ENCODE assay signal across 8 cellular contexts in genomic region chr9:121201738-121202533, GRCh38. TPM values are rescaled to one million over a fixed set of nuclear protein-coding genes. Genes with fewer than 3 reads are reported as not detected.
DNase-seq lines count a peak whose midpoint lies in the region; ATAC-seq and TF ChIP-seq lines count a peak whose summit lies in the region.

RAB14 (minus strand) TSS chr9:121201869; CDS start chr9:121193412, 8,457 bp downstream.

- H3K27ac ChIP-seq in parathyroid adenoma = peak within 1 kb of the TSS; percentile 80
- peak within 1 kb of the TSS; percentile 91 to 96 (median 93) for H3K27ac ChIP-seq in tibial nerve

- peaks cover 14% of the 10 kb centered on the region for H3K36me3 Mint-ChIP-seq in activated naive CD8-positive, alpha-beta T cell treated with anti-CD3 and anti-CD28 coated beads, Interleukin-2, amount 50 U/mL, for 24 hours (ENCODE audit: low read depth)

- H3K4me1 Mint-ChIP-seq in activated naive CD8-positive, alpha-beta T cell treated with anti-CD3 and anti-CD28 coated beads, Interleukin-2, amount 50 U/mL, for 24 hours = peaks cover 51% of the 10 kb centered on the region

- no peaks in the 10 kb centered on the region for H3K9me3 Mint-ChIP-seq in activated naive CD8-positive, alpha-beta T cell treated with anti-CD3 and anti-CD28 coated beads, Interleukin-2, amount 50 U/mL, for 24 hours

- no peaks in the 10 kb centered on the region for H3K27me3 ChIP-seq in parathyroid adenoma (ENCODE audit: control insufficient read depth, insufficient read depth, low read length)
- H3K27me3 ChIP-seq in tibial nerve = no peaks in the 10 kb centered on the region

- H3K79me2 ChIP-seq in parathyroid adenoma = peaks cover 29% of the 10 kb centered on the region

- H3K9me3 ChIP-seq in parathyroid adenoma (ENCODE audit: control insufficient read depth, low read length) = no peaks in the 10 kb centered on the region
- H3K9me3 ChIP-seq in tibial nerve = no peaks in the 10 kb centered on the region

- DNase-seq in NCI-H1417 treated with DMSO at 0.1 percent for 48 hours (lab: John Stamatoyannopoulos, UW) (peak; percentile 98), SW480 (ENCODE audit: low spot score) (peak; percentile 98), Right ventricle myocardium superior (peak; percentile 100), tibial nerve (ENCODE audit: low spot score in 2 of 2) (peak; percentile 99 to 100)
- peak; percentile 100 for DNase-seq in activated naive CD8-positive, alpha-beta T cell treated with anti-CD3 and anti-CD28 coated beads, Interleukin-2, amount 50 U/mL, for 24 hours

- H3K4me1 ChIP-seq in parathyroid adenoma = peaks cover 4% of the 10 kb centered on the region
- peaks cover 0 to 42% (median 33%) of the 10 kb centered on the region in 4 donors for H3K4me1 ChIP-seq in tibial nerve

- H3K4me2 ChIP-seq in parathyroid adenoma (ENCODE audit: low read length) = peak within 1 kb of the TSS; percentile 100

- H3K4me3 ChIP-seq in GM12875 (ENCODE audit: low read depth, low read length) = peak within 1 kb of the TSS; percentile 88
- H3K4me3 ChIP-seq in parathyroid adenoma (ENCODE audit: low read depth, low read length) = peak within 1 kb of the TSS; percentile 93
- H3K4me3 ChIP-seq in tibial nerve = peak within 1 kb of the TSS; percentile 66 to 96 (median 94)

- peak within 1 kb of the TSS; percentile 92 for H3K4me3 Mint-ChIP-seq in activated naive CD8-positive, alpha-beta T cell treated with anti-CD3 and anti-CD28 coated beads, Interleukin-2, amount 50 U/mL, for 24 hours

- peak; percentile 58 to 83 for TF ChIP-seq POLR2A in tibial nerve (IDR thresholded peaks at IDR 0.05)

- WGBS in tibial nerve, 2 donors = 4 to 5% methylated on average over 30 to 46 of the region's 55 CpGs

- peak; percentile 66 for TF ChIP-seq CTCF in GM12875 (IDR thresholded peaks at IDR 0.05; ENCODE audit: borderline replicate concordance, insufficient read depth, low read depth, low read length)
- peak; percentile 57 for TF ChIP-seq CTCF in parathyroid adenoma (IDR thresholded peaks at IDR 0.05)
- TF ChIP-seq CTCF in tibial nerve (IDR thresholded peaks at IDR 0.05) = peak; percentile 46 to 78 (median 67)

- H3K9ac ChIP-seq in parathyroid adenoma = peak within 1 kb of the TSS; percentile 72

- intact Hi-C loops in Right ventricle myocardium superior (cut with DNase I) = no loop called here

- H3K27ac Mint-ChIP-seq in activated naive CD8-positive, alpha-beta T cell treated with anti-CD3 and anti-CD28 coated beads, Interleukin-2, amount 50 U/mL, for 24 hours = peak within 1 kb of the TSS; percentile 90

- H2AFZ ChIP-seq in parathyroid adenoma = peak within 1 kb of the TSS; percentile 81

- peak; percentile 91 to 94 for TF ChIP-seq EP300 in tibial nerve (IDR thresholded peaks at IDR 0.05)

- ATAC-seq in HG02798 (IDR thresholded peaks at IDR 0.05; ENCODE audit: poor library complexity, unreplicated experiment) (peak; percentile 94), Right ventricle myocardium superior (ENCODE audit: poor library complexity) (peak; percentile 96)
- ATAC-seq in activated naive CD8-positive, alpha-beta T cell treated with anti-CD3 and anti-CD28 coated beads, Interleukin-2, amount 50 U/mL, for 24 hours = peak; percentile 93

- H3K36me3 ChIP-seq in parathyroid adenoma (ENCODE audit: control insufficient read depth, insufficient read depth, low read length) (no peaks in the 10 kb centered on the region), tibial nerve (no peaks in the 10 kb centered on the region)

- peaks cover 5% of the 10 kb centered on the region for H3K27me3 Mint-ChIP-seq in activated naive CD8-positive, alpha-beta T cell treated with anti-CD3 and anti-CD28 coated beads, Interleukin-2, amount 50 U/mL, for 24 hours

RNA-seq across cellular contexts. Expression of gene RAB14, which starts in this region (rescaled TPM):
- total RNA-seq in Right ventricle myocardium superior (53.3 TPM), tibial nerve (10 to 100 TPM; 36.3 to 45.4 (median 40.6) TPM)

Comparison
In these comparisons a context has a peak if more than half of its experiments do, and no peak if none do; other contexts are left out.
1. Peak in every context shown above with its lines: DNase-seq, ATAC-seq, H3K4me3 ChIP-seq and H3K27ac ChIP-seq.